Comparison of ENCODE assay signal across 8 cellular contexts in the genomic region with DNA sequence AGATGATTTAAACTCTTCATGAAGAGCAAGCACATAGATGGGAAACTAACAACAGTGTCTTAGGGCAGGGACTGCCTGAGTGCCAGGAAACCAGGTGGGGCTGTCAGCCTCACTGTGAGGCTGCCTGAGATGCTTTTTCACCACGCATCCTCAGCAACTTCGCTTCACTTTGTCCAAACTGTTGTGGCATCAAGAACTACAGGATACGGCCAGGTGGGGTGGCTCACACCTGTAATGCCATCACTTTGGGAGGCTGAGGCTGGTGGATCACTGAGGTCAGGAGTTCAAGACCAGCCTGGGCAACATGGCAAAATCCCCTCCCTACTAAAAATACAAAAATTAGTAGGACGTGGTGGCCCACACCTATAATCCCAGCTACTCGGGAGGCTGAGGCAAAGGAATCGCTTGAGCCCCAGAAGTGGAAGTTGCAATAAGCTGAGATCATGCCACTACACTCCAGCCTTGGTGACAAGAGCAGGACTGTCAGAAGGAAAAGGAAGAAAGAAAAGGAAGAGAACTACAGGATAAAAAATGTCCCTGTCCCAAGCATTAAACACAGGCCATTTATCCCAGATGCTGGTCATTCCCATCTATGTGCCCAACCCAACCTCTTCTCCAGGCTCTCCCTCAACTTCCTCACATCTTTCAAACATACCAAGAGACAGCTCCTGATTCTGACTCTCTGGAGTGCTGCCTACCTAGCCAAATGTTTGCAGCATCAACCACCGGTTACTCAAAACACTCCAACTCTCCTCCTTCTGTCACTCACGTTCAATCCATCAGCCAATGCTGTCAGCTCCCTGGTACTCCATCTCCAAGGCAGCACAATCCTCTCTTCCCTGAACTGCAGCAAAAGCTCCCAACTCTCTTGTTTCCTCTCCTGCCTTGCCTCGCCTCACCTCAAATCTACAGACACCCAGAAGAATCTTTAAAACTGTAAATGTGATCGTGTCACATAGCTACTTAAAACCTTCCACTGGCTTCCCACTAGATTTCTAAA. TPM values are rescaled to one million over a fixed set of nuclear protein-coding genes. Genes with fewer than 3 reads are reported as not detected.
DNase-seq lines count a peak whose midpoint lies in the region; ATAC-seq and TF ChIP-seq lines count a peak whose summit lies in the region.

No MANE protein-coding gene starts in this region.

- H3K4me1 Mint-ChIP-seq in WTC11: peaks cover 22% of the 10 kb centered on the region
- peaks cover 46% of the 10 kb centered on the region for H3K4me1 Mint-ChIP-seq in stimulated activated naive CD8-positive, alpha-beta T cell treated with anti-CD3 and anti-CD28 coated beads, Interleukin-15, amount 100 ng/mL, for 72 hours

- H3K9me3 Mint-ChIP-seq in WTC11: no peaks in the 10 kb centered on the region
- H3K9me3 Mint-ChIP-seq in stimulated activated naive CD8-positive, alpha-beta T cell treated with anti-CD3 and anti-CD28 coated beads, Interleukin-15, amount 100 ng/mL, for 72 hours: no peaks in the 10 kb centered on the region

- POLR2A ChIA-PET in WTC11 (lab: Charles Lee): interaction anchor here (0.6 to 1.4 kb wide), 5 partner anchors 12 to 210 kb away, joined by 3 to 5 read pairs (median 3); partner anchors contain the start of gene GAA

- peaks cover 38% of the 10 kb centered on the region for H3K36me3 Mint-ChIP-seq in WTC11

- TF ChIP-seq CTCF in WTC11 (IDR thresholded peaks at IDR 0.05): no peak

- no peak for ATAC-seq in WTC11
- ATAC-seq in stimulated activated naive CD8-positive, alpha-beta T cell treated with anti-CD3 and anti-CD28 coated beads, Interleukin-15, amount 100 ng/mL, for 72 hours: no peak
- ATAC-seq in HG02973 (IDR thresholded peaks at IDR 0.05; ENCODE audit: unreplicated experiment): no peak

- peak overlapping the region; percentile 29 for H3K27ac Mint-ChIP-seq in WTC11
- peak overlapping the region; percentile 68 to 82 for H3K27ac Mint-ChIP-seq in stimulated activated naive CD8-positive, alpha-beta T cell treated with anti-CD3 and anti-CD28 coated beads, Interleukin-15, amount 100 ng/mL, for 72 hours

- CTCF ChIA-PET in WTC11 (lab: Charles Lee): interaction anchor here (0.6 to 5.6 kb wide), 9 partner anchors 9 to 216 kb away, joined by 3 to 35 read pairs (median 4); partner anchors contain the start of gene GAA

- H3K4me3 ChIP-seq in iPS-11a (ENCODE audit: low read depth, low read length): peak overlapping the region; percentile 95

- peak overlapping the region; percentile 77 for H3K4me3 Mint-ChIP-seq in WTC11
- H3K4me3 Mint-ChIP-seq in stimulated activated naive CD8-positive, alpha-beta T cell treated with anti-CD3 and anti-CD28 coated beads, Interleukin-15, amount 100 ng/mL, for 72 hours: peak overlapping the region; percentile 87 to 93

- no peaks in the 10 kb centered on the region for H3K27me3 Mint-ChIP-seq in WTC11 (ENCODE audit: low read depth)
- no peaks in the 10 kb centered on the region for H3K27me3 Mint-ChIP-seq in stimulated activated naive CD8-positive, alpha-beta T cell treated with anti-CD3 and anti-CD28 coated beads, Interleukin-15, amount 100 ng/mL, for 72 hours

- DNase-seq in SIG-M5 treated with dmso at 0.1 percent for 504 hours (lab: John Stamatoyannopoulos, UW; ENCODE audit: unreplicated experiment) (peak; percentile 42), SIG-M5 (lab: John Stamatoyannopoulos, UW) (no peak), WTC11 (ENCODE audit: low spot score) (no peak), retina (no peak), NOMO-1 treated with DMSO at 0.1 percent for 48 hours (lab: John Stamatoyannopoulos, UW; ENCODE audit: unreplicated experiment) (no peak)
- DNase-seq in stimulated activated naive CD8-positive, alpha-beta T cell treated with anti-CD3 and anti-CD28 coated beads, Interleukin-15, amount 100 ng/mL, for 72 hours: no peak

TF ChIP-seq in WTC11, 78 proteins besides CTCF, POLR2A, EP300 and RAD21 (continues in another document):
- TF ChIP-seq GTF2I (CRISPR knock-in tag; conservative IDR thresholded peaks at IDR 0.05) (no peak), ELF4 (CRISPR knock-in tag; IDR thresholded peaks at IDR 0.05; ENCODE audit: low read depth) (no peak), KAT7 (CRISPR knock-in tag; IDR thresholded peaks at IDR 0.05; ENCODE audit: borderline replicate concordance) (no peak), PRRX2 (CRISPR knock-in tag; IDR thresholded peaks at IDR 0.05) (no peak), SOX15 (CRISPR knock-in tag; IDR thresholded peaks at IDR 0.05) (no peak), ZNF425 (CRISPR knock-in tag; conservative IDR thresholded peaks at IDR 0.05) (no peak), TEAD4 (CRISPR knock-in tag; IDR thresholded peaks at IDR 0.05) (no peak), USF1 (CRISPR knock-in tag; IDR thresholded peaks at IDR 0.05) (no peak), CDX4 (CRISPR knock-in tag; IDR thresholded peaks at IDR 0.05; ENCODE audit: borderline replicate concordance) (no peak), MAX (CRISPR knock-in tag; IDR thresholded peaks at IDR 0.05) (no peak), USF2 (CRISPR knock-in tag; IDR thresholded peaks at IDR 0.05) (no peak), ZNF138 (CRISPR knock-in tag; conservative IDR thresholded peaks at IDR 0.05) (no peak), NFYB (CRISPR knock-in tag; conservative IDR thresholded peaks at IDR 0.05; ENCODE audit: low read depth) (no peak)
- TF ChIP-seq, protein P1, sequence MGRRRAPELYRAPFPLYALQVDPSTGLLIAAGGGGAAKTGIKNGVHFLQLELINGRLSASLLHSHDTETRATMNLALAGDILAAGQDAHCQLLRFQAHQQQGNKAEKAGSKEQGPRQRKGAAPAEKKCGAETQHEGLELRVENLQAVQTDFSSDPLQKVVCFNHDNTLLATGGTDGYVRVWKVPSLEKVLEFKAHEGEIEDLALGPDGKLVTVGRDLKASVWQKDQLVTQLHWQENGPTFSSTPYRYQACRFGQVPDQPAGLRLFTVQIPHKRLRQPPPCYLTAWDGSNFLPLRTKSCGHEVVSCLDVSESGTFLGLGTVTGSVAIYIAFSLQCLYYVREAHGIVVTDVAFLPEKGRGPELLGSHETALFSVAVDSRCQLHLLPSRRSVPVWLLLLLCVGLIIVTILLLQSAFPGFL (CRISPR knock-in tag; IDR thresholded peaks at IDR 0.05; ENCODE audit: borderline replicate concordance): no peak

RNA-seq across cellular contexts. Expression of gene EIF4A3, which starts 1.6 kb away (rescaled TPM):
- 142 to 160 TPM (median 142 TPM) in 3 replicates for total RNA-seq in WTC11 (2021)

RNA-seq across cellular contexts. Expression of gene CARD14, which starts 24.5 kb away (rescaled TPM):
- total RNA-seq in WTC11 (2021): 0.18 to 0.83 TPM (median 0.25 TPM) in 3 replicates

RNA-seq across cellular contexts. Expression of gene GAA, which starts 44.0 kb away (rescaled TPM):
- 91.6 to 97.7 TPM (median 93.9 TPM) in 3 replicates for total RNA-seq in WTC11 (2021)
